ENCODE assay signal across 10 cellular contexts in the genomic region with DNA sequence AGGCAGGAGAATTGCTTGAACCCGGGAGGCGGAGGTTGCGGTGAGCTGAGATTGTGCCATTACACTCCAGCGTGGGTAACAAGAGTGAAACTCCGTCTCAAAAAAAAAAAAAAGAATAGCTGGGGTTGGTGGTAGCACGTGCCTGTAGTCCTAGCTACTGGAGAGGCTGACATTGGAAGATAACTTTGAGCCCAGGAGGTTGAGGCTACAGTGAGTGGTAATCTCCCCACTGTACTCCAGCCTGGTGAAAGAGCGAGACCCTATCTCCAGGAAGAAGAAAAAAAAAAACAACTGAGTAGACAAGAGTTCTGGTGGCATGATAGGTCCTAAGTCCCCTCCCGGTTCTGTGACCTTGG. TPM values are rescaled to one million over a fixed set of nuclear protein-coding genes. Genes with fewer than 3 reads are reported as not detected.
DNase-seq lines count a peak whose midpoint lies in the region; ATAC-seq, FAIRE-seq and TF ChIP-seq lines count a peak whose summit lies in the region.
"Had no signal": no experiment of that assay in that cellular context is flagged by ENCODE, and none has a peak within 500 bp of the region (broad histone marks: within the 10 kb centered on the region; RNA-seq: fewer than 3 reads in every experiment).

No MANE protein-coding gene starts in this region.

- intact Hi-C loops in Panc1 (cut with micrococcal nuclease; ENCODE audit: unreplicated experiment): no loop called here

- no TSS peak for BruUV-seq in Panc1 (replicated peaks; lab: Mats Ljungman, UMichigan)

- H3K9me3 ChIP-seq in Panc1 (ENCODE audit: control insufficient read depth, insufficient read depth, low read depth, low read length): no peaks in the 10 kb centered on the region
- no peaks in the 10 kb centered on the region for H3K9me3 ChIP-seq in H1 (ENCODE audit: insufficient read depth in 2 of 2, low read depth in 1 of 2, low read length in 1 of 2)

- peak overlapping the region; percentile 56 to 85 for H3K4me2 ChIP-seq in H1 (ENCODE audit: insufficient read depth in 1 of 2, low read depth in 2 of 2, low read length in 2 of 2)

- ATAC-seq in Panc1 (no peak), GM21390 (IDR thresholded peaks at IDR 0.05; ENCODE audit: unreplicated experiment) (no peak)

- no peak for TF ChIP-seq POLR2A in H1 (IDR thresholded peaks at IDR 0.05; ENCODE audit: control extremely low read depth in 1 of 2, low read depth in 2 of 2, low read length in 2 of 2)

- no peak overlapping the region for H2AFZ ChIP-seq in H1 (ENCODE audit: low read length)

- DNase-seq in activated CD4-positive, alpha-beta T cell treated with anti-CD3 and anti-CD28 coated beads, Interleukin-2, amount 10 ng/mL, durations not matched to agents 7 days and 5 days: no peak
- no peak for DNase-seq in activated CD4-positive, alpha-beta T cell treated with anti-CD3 and anti-CD28 coated beads for 1 hour
- DNase-seq in Panc1 (ENCODE audit: low read depth, low spot score): no peak
- DNase-seq in H1 (ENCODE audit: low read depth in 1 of 2, low spot score in 2 of 2): no peak
- DNase-seq in progenitor cell of endocrine pancreas (ENCODE audit: low spot score, unreplicated experiment): no peak
- DNase-seq in SKM-1 treated with dmso at 0.1 percent for 144 hours (lab: John Stamatoyannopoulos, UW; ENCODE audit: unreplicated experiment): no peak
- DNase-seq in NCI-H146 treated with DMSO at 0.1 percent for 48 hours (lab: John Stamatoyannopoulos, UW; ENCODE audit: unreplicated experiment): no peak
- DNase-seq: hippocampal formation, NCI-H146 had no signal

- H3K79me2 ChIP-seq in H1 (ENCODE audit: control insufficient read depth in 1 of 2, insufficient read depth in 2 of 2, low read length in 2 of 2): peaks cover 0 to 7% of the 10 kb centered on the region in 2 experiments; a peak in 1 of 4 replicates

- no peak overlapping the region for H3K4ac ChIP-seq in H1 (replicated peaks; ENCODE audit: insufficient read length, low read depth, low read length)

- no peak overlapping the region for H4K5ac ChIP-seq in H1 (ENCODE audit: insufficient read length, low read depth, low read length)

- WGBS in H1 (ENCODE audit: extremely low coverage in 1 of 2, insufficient coverage in 1 of 2, insufficient read length in 1 of 2, insufficient replicate concordance in 2 of 2, low coverage in 1 of 2, low lambda C conversion rate in 2 of 2, missing lambda C conversion rate in 1 of 2), 2 experiments: 83% methylated on average over 8 of the region's 8 CpGs; no CpG with 5 or more reads in 1 of the 2 experiments

- no peak for TF ChIP-seq EP300 in H1 (IDR thresholded peaks at IDR 0.05; ENCODE audit: borderline replicate concordance in 1 of 2, low read depth in 2 of 2, low read length in 2 of 2)

- no peak overlapping the region for H2BK5ac ChIP-seq in H1 (ENCODE audit: low read depth, low read length)

- H4K8ac ChIP-seq in H1 (ENCODE audit: extremely low read depth, insufficient read depth, low read length): no peak overlapping the region; the same call in 1 of the 2 replicates

- no peaks in the 10 kb centered on the region for H3K36me3 Mint-ChIP-seq in activated CD4-positive, alpha-beta T cell treated with anti-CD3 and anti-CD28 coated beads, Interleukin-2, amount 10 ng/mL, durations not matched to agents 7 days and 5 days (ENCODE audit: low read depth)
- peaks cover under 1% of the 10 kb centered on the region for H3K36me3 Mint-ChIP-seq in progenitor cell of endocrine pancreas (ENCODE audit: insufficient read depth)

- no peak overlapping the region for H2BK15ac ChIP-seq in H1 (ENCODE audit: low read length)

- H3K18ac ChIP-seq in H1 (ENCODE audit: extremely low read depth, low read length): no peak overlapping the region

- H2BK120ac ChIP-seq in H1 (replicated peaks; ENCODE audit: low read depth, low read length): no peak overlapping the region

- H3K4me1 ChIP-seq in Panc1 (ENCODE audit: control insufficient read depth, insufficient read depth, low read length): no peaks in the 10 kb centered on the region
- H3K4me1 ChIP-seq in H1 (replicated peaks in 1 of 4; ENCODE audit: control insufficient read depth in 3 of 4, insufficient read depth in 4 of 4, low read length in 3 of 4): peaks cover 7 to 14% (median 10%) of the 10 kb centered on the region in 4 experiments

- peaks cover 6 to 19% of the 10 kb centered on the region in 2 experiments for H4K20me1 ChIP-seq in H1 (replicated peaks in 1 of 2; ENCODE audit: control insufficient read depth in 1 of 2, insufficient read depth in 2 of 2, low read length in 2 of 2)

- H3K27me3 Mint-ChIP-seq in activated CD4-positive, alpha-beta T cell treated with anti-CD3 and anti-CD28 coated beads, Interleukin-2, amount 10 ng/mL, durations not matched to agents 7 days and 5 days: peaks cover 26% of the 10 kb centered on the region
- peaks cover 40% of the 10 kb centered on the region for H3K27me3 Mint-ChIP-seq in progenitor cell of endocrine pancreas

- peak overlapping the region; percentile 76 for H3K4me3 Mint-ChIP-seq in activated CD4-positive, alpha-beta T cell treated with anti-CD3 and anti-CD28 coated beads, Interleukin-2, amount 10 ng/mL, durations not matched to agents 7 days and 5 days
- peak overlapping the region; percentile 65 for H3K4me3 Mint-ChIP-seq in progenitor cell of endocrine pancreas (ENCODE audit: low read depth)

- POLR2A ChIA-PET in activated CD4-positive, alpha-beta T cell treated with anti-CD3 and anti-CD28 coated beads, Interleukin-2, amount 10 ng/mL, durations not matched to agents 7 days and 5 days (lab: Charles Lee): interaction anchor here (0.6 kb wide), 2 partner anchors 24 to 258 kb away, joined by 3 to 4 read pairs; no protein-coding TSS in a partner anchor
- POLR2A ChIA-PET in Panc1 (lab: Charles Lee): no interaction called here
- POLR2A ChIA-PET in H1 (lab: Charles Lee; ENCODE audit: partially characterized antibody): interaction anchor here (0.9 to 2.4 kb wide), 7 partner anchors 9 to 89 kb away, joined by 3 to 10 read pairs (median 4); partner anchors contain the start of gene BBLN

- H3K9ac ChIP-seq in H1 (replicated peaks in 1 of 4; ENCODE audit: extremely low read depth in 1 of 4, low read depth in 3 of 4, low read length in 3 of 4): no peak overlapping the region

- peaks cover 8% of the 10 kb centered on the region for H3K79me1 ChIP-seq in H1 (ENCODE audit: low read depth, low read length)

- H3K4me1 Mint-ChIP-seq in activated CD4-positive, alpha-beta T cell treated with anti-CD3 and anti-CD28 coated beads, Interleukin-2, amount 10 ng/mL, durations not matched to agents 7 days and 5 days: peaks cover 10% of the 10 kb centered on the region
- peaks cover 5% of the 10 kb centered on the region for H3K4me1 Mint-ChIP-seq in progenitor cell of endocrine pancreas (ENCODE audit: low read depth)

- H3K4me3 ChIP-seq in Panc1 (ENCODE audit: low read depth in 2 of 2, low read length in 2 of 2) (peak overlapping the region; percentile 40 to 53), H1 (ENCODE audit: extremely low read depth in 1 of 4, insufficient read depth in 2 of 4, low read depth in 3 of 4, low read length in 4 of 4) (peak overlapping the region in 2 of 4 experiments; percentile 50 to 83; a peak in 3 of 8 replicates)

- no peak overlapping the region for H4K91ac ChIP-seq in H1 (replicated peaks; ENCODE audit: insufficient read length, low read length)

- CTCF ChIA-PET in activated CD4-positive, alpha-beta T cell treated with anti-CD3 and anti-CD28 coated beads, Interleukin-2, amount 10 ng/mL, durations not matched to agents 7 days and 5 days (lab: Charles Lee): interaction anchor here (0.6 to 1.3 kb wide), 2 partner anchors 15 to 342 kb away, joined by 3 to 4 read pairs; no protein-coding TSS in a partner anchor
- CTCF ChIA-PET in Panc1 (lab: Charles Lee) (interaction anchor here (0.7 kb wide), 1 partner anchor 23 kb away, joined by 3 read pairs; no protein-coding TSS in a partner anchor), H1 (lab: Charles Lee; ENCODE audit: partially characterized antibody) (interaction anchor here (1.3 to 2.2 kb wide), 2 partner anchors 10 to 11 kb away, joined by 3 to 13 read pairs; no protein-coding TSS in a partner anchor)

- H3K27ac Mint-ChIP-seq in activated CD4-positive, alpha-beta T cell treated with anti-CD3 and anti-CD28 coated beads, Interleukin-2, amount 10 ng/mL, durations not matched to agents 7 days and 5 days: no peak overlapping the region
- H3K27ac Mint-ChIP-seq in progenitor cell of endocrine pancreas: no peak overlapping the region

- H3K56ac ChIP-seq in H1 (replicated peaks; ENCODE audit: insufficient read length, low read depth, low read length): no peak overlapping the region

- no peaks in the 10 kb centered on the region for H3K9me3 Mint-ChIP-seq in activated CD4-positive, alpha-beta T cell treated with anti-CD3 and anti-CD28 coated beads, Interleukin-2, amount 10 ng/mL, durations not matched to agents 7 days and 5 days
- no peaks in the 10 kb centered on the region for H3K9me3 Mint-ChIP-seq in progenitor cell of endocrine pancreas (ENCODE audit: low read depth)

- no peak for TF ChIP-seq RAD21 in H1 (IDR thresholded peaks at IDR 0.05 in 1 of 2, conservative IDR thresholded peaks at IDR 0.05 in 1 of 2; ENCODE audit: low read depth in 2 of 2, low read length in 2 of 2)

- TF ChIP-seq CTCF in Panc1 (IDR thresholded peaks at IDR 0.05): no peak
- no peak for TF ChIP-seq CTCF in H1 (IDR thresholded peaks at IDR 0.05; ENCODE audit: control extremely low read depth in 1 of 3, insufficient read depth in 1 of 3, low read depth in 1 of 3, low read length in 3 of 3)
- TF ChIP-seq CTCF in progenitor cell of endocrine pancreas (IDR thresholded peaks at IDR 0.05; ENCODE audit: unreplicated experiment): no peak

- H3K36me3 ChIP-seq in Panc1 (ENCODE audit: control insufficient read depth, insufficient read depth, low read length) (no peaks in the 10 kb centered on the region; the same call in 1 of the 2 replicates), H1 (ENCODE audit: control insufficient read depth in 2 of 4, insufficient read depth in 4 of 4, low read length in 3 of 4) (peaks cover 0 to 3% (median 0%) of the 10 kb centered on the region in 4 experiments; a peak in 2 of 8 replicates)

- in situ Hi-C loops in Panc1 (cut with HindIII; ENCODE audit: low pct_unique_long_range_greater_than_20kb, low sequenced_read_pairs): no loop called here

- FAIRE-seq in H1 (lab: Jason Lieb, UNC): no peak

- H3K23ac ChIP-seq in H1 (ENCODE audit: insufficient read length): no peak overlapping the region

- H3K23me2 ChIP-seq in H1 (ENCODE audit: low read depth, low read length): peaks cover 11% of the 10 kb centered on the region

- H3K27me3 ChIP-seq in Panc1 (ENCODE audit: control insufficient read depth, insufficient read depth, low read length) (no peaks in the 10 kb centered on the region), H1 (replicated peaks in 1 of 4; ENCODE audit: control insufficient read depth in 3 of 4, extremely low read depth in 1 of 4, insufficient read depth in 3 of 4, low read length in 3 of 4) (no peaks in the 10 kb centered on the region; a peak in 1 of 7 replicates)

- no peak overlapping the region for H2BK20ac ChIP-seq in H1 (ENCODE audit: low read length)

- no peak overlapping the region for H3K27ac ChIP-seq in Panc1 (ENCODE audit: low read length)
- no peak overlapping the region for H3K27ac ChIP-seq in H1 (ENCODE audit: low read depth, low read length)

- H2AK5ac ChIP-seq in H1 (ENCODE audit: low read depth, low read length): no peak overlapping the region

- H3K14ac ChIP-seq in H1 (ENCODE audit: insufficient read length): no peak overlapping the region

- no peak overlapping the region for H2BK12ac ChIP-seq in H1 (ENCODE audit: low read depth, low read length)

RNA-seq across cellular contexts. Expression of gene GOLGA2, which starts 26.3 kb away (rescaled TPM):
- total RNA-seq in activated CD4-positive, alpha-beta T cell treated with anti-CD3 and anti-CD28 coated beads, Interleukin-2, amount 10 ng/mL, durations not matched to agents 7 days and 5 days: 10 to 100 TPM; 42.6 to 42.8 TPM
- 69.6 TPM for total RNA-seq in Panc1 (2021; ENCODE audit: unreplicated experiment)
- polyA plus RNA-seq in Panc1 (2012; ENCODE audit: insufficient read length): 70.6 TPM
- total RNA-seq in H1 (2021; fragmentation: NEBNext Ultra II Directional; extraction: Animal tissue kit (Norgen Biotek cat#: 25700)): 43.6 and 50.1 TPM in 2 replicates
- polyA plus RNA-seq in H1 (2011; rRNA removed): 13.1 and 15.9 TPM in 2 replicates
- 22.9 TPM for polyA plus RNA-seq in H1 (2011; cell fraction: cytosol; rRNA removed)
- 30.3 TPM for polyA plus RNA-seq in H1 (2011; cell fraction: nucleus; rRNA removed)
- polyA plus RNA-seq in H1 (2012, experiment 1 of 2): 30.5 to 43.8 TPM (median 37.6 TPM) in 4 replicates
- polyA plus RNA-seq in H1 (2012, experiment 2 of 2): 16.1 TPM
- 29.7 TPM for polyA plus RNA-seq in H1 (2013, experiment 1 of 2)
- 31.5 TPM for polyA plus RNA-seq in H1 (2013, experiment 2 of 2)
- polyA minus RNA-seq in H1 (2011; rRNA and poly(A)+ RNA removed): 14.7 and 17.2 TPM in 2 replicates
- 13.5 TPM for polyA minus RNA-seq in H1 (2011; cell fraction: cytosol; rRNA and poly(A)+ RNA removed)
- polyA minus RNA-seq in H1 (2011; cell fraction: nucleus; rRNA and poly(A)+ RNA removed): 22.6 TPM
- 87.0 and 108 TPM in 2 replicates for total RNA-seq in progenitor cell of endocrine pancreas

RNA-seq across cellular contexts. Expression of gene SWI5, which starts 26.5 kb away (rescaled TPM):
- total RNA-seq in activated CD4-positive, alpha-beta T cell treated with anti-CD3 and anti-CD28 coated beads, Interleukin-2, amount 10 ng/mL, durations not matched to agents 7 days and 5 days: 1 to 10 TPM; 8.8 to 9.5 TPM
- 28.3 TPM for total RNA-seq in Panc1 (2021; ENCODE audit: unreplicated experiment)
- 31.2 TPM for polyA plus RNA-seq in Panc1 (2012; ENCODE audit: insufficient read length)
- 25.5 and 29.0 TPM in 2 replicates for total RNA-seq in H1 (2021; fragmentation: NEBNext Ultra II Directional; extraction: Animal tissue kit (Norgen Biotek cat#: 25700))
- polyA plus RNA-seq in H1 (2011; rRNA removed): 54.6 and 59.5 TPM in 2 replicates
- 63.6 TPM for polyA plus RNA-seq in H1 (2011; cell fraction: cytosol; rRNA removed)
- polyA plus RNA-seq in H1 (2011; cell fraction: nucleus; rRNA removed): 34.7 TPM
- polyA plus RNA-seq in H1 (2012, experiment 1 of 2): 34.0 to 43.9 TPM (median 40.7 TPM) in 4 replicates
- 21.8 TPM for polyA plus RNA-seq in H1 (2012, experiment 2 of 2)
- polyA plus RNA-seq in H1 (2013, experiment 1 of 2): 29.0 TPM
- polyA plus RNA-seq in H1 (2013, experiment 2 of 2): 30.0 TPM
- polyA minus RNA-seq in H1 (2011; rRNA and poly(A)+ RNA removed): 27.7 and 27.8 TPM in 2 replicates
- polyA minus RNA-seq in H1 (2011; cell fraction: cytosol; rRNA and poly(A)+ RNA removed): 5.5 TPM
- polyA minus RNA-seq in H1 (2011; cell fraction: nucleus; rRNA and poly(A)+ RNA removed): 11.5 TPM
- 18.8 and 20.7 TPM in 2 replicates for total RNA-seq in progenitor cell of endocrine pancreas

RNA-seq across cellular contexts. Expression of gene DNM1, which starts 46.4 kb away (rescaled TPM):
- total RNA-seq in activated CD4-positive, alpha-beta T cell treated with anti-CD3 and anti-CD28 coated beads, Interleukin-2, amount 10 ng/mL, durations not matched to agents 7 days and 5 days: 1 to 10 TPM in 1 of 2 experiments, under 1 TPM in 1; 0.60 to 1.0 TPM
- total RNA-seq in Panc1 (2021; ENCODE audit: unreplicated experiment) (18.7 TPM), progenitor cell of endocrine pancreas (34.1 and 38.0 TPM in 2 replicates)
- polyA plus RNA-seq in Panc1 (2012; ENCODE audit: insufficient read length): 21.0 TPM
- total RNA-seq in H1 (2021; fragmentation: NEBNext Ultra II Directional; extraction: Animal tissue kit (Norgen Biotek cat#: 25700)): 43.7 and 62.7 TPM in 2 replicates
- 34.3 and 55.4 TPM in 2 replicates for polyA plus RNA-seq in H1 (2011; rRNA removed)
- 38.5 TPM for polyA plus RNA-seq in H1 (2011; cell fraction: cytosol; rRNA removed)
- 182 TPM for polyA plus RNA-seq in H1 (2011; cell fraction: nucleus; rRNA removed)
- polyA plus RNA-seq in H1 (2012, experiment 1 of 2): 63.2 to 75.1 TPM (median 67.5 TPM) in 4 replicates
- polyA plus RNA-seq in H1 (2012, experiment 2 of 2): 27.0 TPM
- polyA plus RNA-seq in H1 (2013, experiment 1 of 2): 35.2 TPM
- 29.3 TPM for polyA plus RNA-seq in H1 (2013, experiment 2 of 2)
- 80.1 and 86.2 TPM in 2 replicates for polyA minus RNA-seq in H1 (2011; rRNA and poly(A)+ RNA removed)
- 43.2 TPM for polyA minus RNA-seq in H1 (2011; cell fraction: cytosol; rRNA and poly(A)+ RNA removed)
- polyA minus RNA-seq in H1 (2011; cell fraction: nucleus; rRNA and poly(A)+ RNA removed): 108 TPM

RNA-seq across cellular contexts. Expression of gene CIZ1, which starts 58.2 kb away (rescaled TPM):
- 100 to 1,000 TPM; 128 to 129 TPM for total RNA-seq in activated CD4-positive, alpha-beta T cell treated with anti-CD3 and anti-CD28 coated beads, Interleukin-2, amount 10 ng/mL, durations not matched to agents 7 days and 5 days
- total RNA-seq in Panc1 (2021; ENCODE audit: unreplicated experiment) (111 TPM), progenitor cell of endocrine pancreas (155 and 164 TPM in 2 replicates)
- 78.0 TPM for polyA plus RNA-seq in Panc1 (2012; ENCODE audit: insufficient read length)
- 103 and 107 TPM in 2 replicates for total RNA-seq in H1 (2021; fragmentation: NEBNext Ultra II Directional; extraction: Animal tissue kit (Norgen Biotek cat#: 25700))
- polyA plus RNA-seq in H1 (2011; rRNA removed): 66.0 and 87.0 TPM in 2 replicates
- polyA plus RNA-seq in H1 (2011; cell fraction: cytosol; rRNA removed): 40.7 TPM
- polyA plus RNA-seq in H1 (2011; cell fraction: nucleus; rRNA removed): 107 TPM
- polyA plus RNA-seq in H1 (2012, experiment 1 of 2): 80.8 to 92.5 TPM (median 90.4 TPM) in 4 replicates
- polyA plus RNA-seq in H1 (2012, experiment 2 of 2): 78.0 TPM
- polyA plus RNA-seq in H1 (2013, experiment 1 of 2): 77.5 TPM
- polyA plus RNA-seq in H1 (2013, experiment 2 of 2): 83.3 TPM
- polyA minus RNA-seq in H1 (2011; rRNA and poly(A)+ RNA removed): 38.7 and 39.7 TPM in 2 replicates
- 51.8 TPM for polyA minus RNA-seq in H1 (2011; cell fraction: cytosol; rRNA and poly(A)+ RNA removed)
- 36.3 TPM for polyA minus RNA-seq in H1 (2011; cell fraction: nucleus; rRNA and poly(A)+ RNA removed)
